In genomic region chr6:132174919-132175318, GRCh38 we compare ENCODE assay signal across 7 cellular contexts.
"Had no signal": no experiment of that assay in that cellular context is flagged by ENCODE, and none has a peak within 500 bp of the region (broad histone marks: within the 10 kb centered on the region; RNA-seq: fewer than 3 reads in every experiment).

No MANE protein-coding gene starts in this region.

- H3K36me3 ChIP-seq: HAP-1 had no signal

- FAIRE-seq: HTR-8/SVneo had no signal

- H2AFZ ChIP-seq: GM23248 had no signal

- DNase-seq: GM23248, GOT3, H7, KG1 had no signal

- H3K27ac ChIP-seq: GM23248 had no signal

- H3K9ac ChIP-seq: GM23248 had no signal

- ATAC-seq: HCT116 had no signal

- H3K4me3 ChIP-seq: GM23248, HAP-1 had no signal

- H3K4me1 ChIP-seq: HAP-1 had no signal
